Comparison of ENCODE assay signal across 36 cellular contexts in the genomic region with DNA sequence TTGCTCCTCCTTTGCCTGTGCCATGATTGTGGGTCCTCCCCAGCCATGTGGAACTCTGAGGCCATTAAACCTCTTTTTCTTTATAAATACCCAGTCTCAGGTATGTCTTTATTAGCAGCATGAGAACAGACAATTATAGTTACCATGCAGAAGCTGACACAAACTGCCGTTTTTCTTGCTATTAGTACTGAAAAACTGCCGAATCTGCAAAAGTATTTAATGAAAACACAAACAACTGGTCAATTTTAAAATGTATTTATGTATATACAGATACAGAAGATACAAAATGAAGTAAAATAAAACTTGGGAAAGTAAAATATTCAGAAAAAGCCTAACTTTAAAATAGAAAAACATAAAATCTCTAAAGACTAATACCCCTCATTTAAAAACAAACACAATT.
"Had no signal": no experiment of that assay in that cellular context is flagged by ENCODE, and none has a peak within 500 bp of the region (broad histone marks: within the 10 kb centered on the region; RNA-seq: fewer than 3 reads in every experiment).

No MANE protein-coding gene starts in this region.

- H3K4me1 ChIP-seq: adrenal gland, body of pancreas, foreskin keratinocyte, gastrocnemius medialis, heart left ventricle had no signal

- H3K4me3 ChIP-seq: adrenal gland, body of pancreas, esophagus muscularis mucosa, gastrocnemius medialis, heart left ventricle had no signal

- H3K9me3 ChIP-seq: adrenal gland, gastrocnemius medialis had no signal

- H3K27ac Mint-ChIP-seq: activated CD4-positive, alpha-beta memory T cell treated with anti-CD3 and anti-CD28 coated beads for 36 hours; activated CD4-positive, alpha-beta T cell treated with anti-CD3 and anti-CD28 coated beads for 36 hours; activated CD4-positive, alpha-beta T cell treated with anti-CD3 and anti-CD28 coated beads, Interleukin-2, amount 10 ng/mL, durations not matched to agents 24 days and 14 days; activated CD8-positive, alpha-beta memory T cell treated with anti-CD3 and anti-CD28 coated beads, Interleukin-2, amount 10 ng/mL, durations not matched to agents 7 days and 5 days; activated CD8-positive, alpha-beta T cell treated with anti-CD3 and anti-CD28 coated beads, Interleukin-2, amount 10 ng/mL, durations not matched to agents 7 days and 5 days; activated naive CD4-positive, alpha-beta T cell treated with anti-CD3 and anti-CD28 coated beads for 36 hours; activated naive CD4-positive, alpha-beta T cell treated with anti-CD3 and anti-CD28 coated beads, Interleukin-2, amount 50 U/mL, for 24 hours; activated naive CD8-positive, alpha-beta T cell treated with anti-CD3 and anti-CD28 coated beads for 36 hours; activated naive CD8-positive, alpha-beta T cell treated with anti-CD3 and anti-CD28 coated beads, Interleukin-2, amount 50 U/mL, for 24 hours; activated T-helper 1 cell treated with anti-CD3 and anti-CD28 coated beads, Interleukin-12 subunit alpha, Interleukin-12 subunit beta, Interleukin-2, Interleukin-4 antibody, amounts not matched to agents 30 ng/mL and 10 ng/mL and 1 ng/mL, durations not matched to agents 14 hours and 24 hours and 36 hours; activated T-helper 2 cell treated with anti-CD3 and anti-CD28 coated beads, Interferon-gamma antibody, Interleukin-2, Interleukin-4, amounts not matched to agents 10 μg/mL and 5 μg/mL and 100 μg/mL, durations not matched to agents 14 hours and 24 hours and 36 hours; effector memory CD8-positive, alpha-beta T cell; T-helper 17 cell; T-helper 2 cell treated with Interferon-gamma antibody and Interleukin-4, amounts not matched to agents 5 μg/mL and 100 μg/mL, for 36 hours had no signal

- H3K36me3 ChIP-seq: adrenal gland, esophagus muscularis mucosa, gastrocnemius medialis, heart left ventricle had no signal

- DNase-seq: activated CD4-positive, alpha-beta memory T cell treated with anti-CD3 and anti-CD28 coated beads for 36 hours; activated CD4-positive, alpha-beta T cell treated with anti-CD3 and anti-CD28 coated beads for 36 hours; activated CD4-positive, alpha-beta T cell treated with anti-CD3 and anti-CD28 coated beads, Interleukin-2, amount 10 ng/mL, durations not matched to agents 24 days and 14 days; activated CD4-positive, CD25-positive, alpha-beta regulatory T cell; activated CD4-positive, CD25-positive, alpha-beta regulatory T cell treated with anti-CD3 and anti-CD28 coated beads, Interleukin-2, amount 50 U/mL, for 72 hours; activated CD8-positive, alpha-beta memory T cell treated with anti-CD3 and anti-CD28 coated beads, Interleukin-2, amount 10 ng/mL, durations not matched to agents 7 days and 5 days; activated CD8-positive, alpha-beta memory T cell treated with anti-CD3 and anti-CD28 coated beads, Interleukin-2, amount 50 U/mL, for 4 hours; activated CD8-positive, alpha-beta T cell treated with anti-CD3 and anti-CD28 coated beads, Interleukin-2, amount 10 ng/mL, durations not matched to agents 7 days and 5 days; activated effector memory CD4-positive, alpha-beta T cell treated with anti-CD3 and anti-CD28 coated beads, Interleukin-2, amount 50 U/mL, for 16 hours; activated naive CD4-positive, alpha-beta T cell treated with anti-CD3 and anti-CD28 coated beads for 36 hours; activated naive CD8-positive, alpha-beta T cell treated with anti-CD3 and anti-CD28 coated beads for 36 hours; activated naive CD8-positive, alpha-beta T cell treated with anti-CD3 and anti-CD28 coated beads, Interleukin-2, amount 50 U/mL, for 24 hours; activated T-cell treated with anti-CD3 and anti-CD28 coated beads, Interleukin-2, amount 50 U/mL, for 1 hour; activated T-cell treated with anti-CD3 and anti-CD28 coated beads, Interleukin-2, amount 50 U/mL, for 48 hours; adrenal gland; amygdala; aorta; body of pancreas; caudate nucleus; cortex of kidney; dermis blood vessel endothelial cell; effector CD4-positive, alpha-beta T cell; effector memory CD8-positive, alpha-beta T cell; erythroblast; foreskin keratinocyte; gastrocnemius medialis; glutamatergic neuron; heart left ventricle; T-helper 17 cell; T1000 had no signal

- FAIRE-seq: colon had no signal

- H3K9me3 Mint-ChIP-seq: activated T-helper 1 cell treated with anti-CD3 and anti-CD28 coated beads, Interleukin-12 subunit alpha, Interleukin-12 subunit beta, Interleukin-2, Interleukin-4 antibody, amounts not matched to agents 30 ng/mL and 10 ng/mL and 1 ng/mL, durations not matched to agents 14 hours and 24 hours and 36 hours had no signal

- H3K36me3 Mint-ChIP-seq: activated naive CD4-positive, alpha-beta T cell treated with anti-CD3 and anti-CD28 coated beads, Interleukin-2, amount 50 U/mL, for 24 hours had no signal

- H3K4me1 Mint-ChIP-seq: activated CD4-positive, alpha-beta T cell treated with anti-CD3 and anti-CD28 coated beads for 36 hours; activated CD4-positive, alpha-beta T cell treated with anti-CD3 and anti-CD28 coated beads, Interleukin-2, amount 10 ng/mL, durations not matched to agents 24 days and 14 days; activated CD8-positive, alpha-beta memory T cell treated with anti-CD3 and anti-CD28 coated beads, Interleukin-2, amount 10 ng/mL, durations not matched to agents 7 days and 5 days; activated naive CD4-positive, alpha-beta T cell treated with anti-CD3 and anti-CD28 coated beads, Interleukin-2, amount 50 U/mL, for 24 hours; activated naive CD8-positive, alpha-beta T cell treated with anti-CD3 and anti-CD28 coated beads for 36 hours; activated naive CD8-positive, alpha-beta T cell treated with anti-CD3 and anti-CD28 coated beads, Interleukin-2, amount 50 U/mL, for 24 hours; T-helper 17 cell had no signal

- H3K4me3 Mint-ChIP-seq: activated CD4-positive, alpha-beta memory T cell treated with anti-CD3 and anti-CD28 coated beads for 36 hours; activated CD4-positive, alpha-beta T cell treated with anti-CD3 and anti-CD28 coated beads for 36 hours; activated CD4-positive, alpha-beta T cell treated with anti-CD3 and anti-CD28 coated beads, Interleukin-2, amount 10 ng/mL, durations not matched to agents 24 days and 14 days; activated CD8-positive, alpha-beta memory T cell treated with anti-CD3 and anti-CD28 coated beads, Interleukin-2, amount 10 ng/mL, durations not matched to agents 7 days and 5 days; activated CD8-positive, alpha-beta T cell treated with anti-CD3 and anti-CD28 coated beads, Interleukin-2, amount 10 ng/mL, durations not matched to agents 7 days and 5 days; activated naive CD4-positive, alpha-beta T cell treated with anti-CD3 and anti-CD28 coated beads for 36 hours; activated naive CD4-positive, alpha-beta T cell treated with anti-CD3 and anti-CD28 coated beads, Interleukin-2, amount 50 U/mL, for 24 hours; activated naive CD8-positive, alpha-beta T cell treated with anti-CD3 and anti-CD28 coated beads for 36 hours; activated naive CD8-positive, alpha-beta T cell treated with anti-CD3 and anti-CD28 coated beads, Interleukin-2, amount 50 U/mL, for 24 hours; activated T-helper 1 cell treated with anti-CD3 and anti-CD28 coated beads, Interleukin-12 subunit alpha, Interleukin-12 subunit beta, Interleukin-2, Interleukin-4 antibody, amounts not matched to agents 30 ng/mL and 10 ng/mL and 1 ng/mL, durations not matched to agents 14 hours and 24 hours and 36 hours; effector memory CD8-positive, alpha-beta T cell; T-helper 17 cell; T-helper 2 cell treated with Interferon-gamma antibody and Interleukin-4, amounts not matched to agents 5 μg/mL and 100 μg/mL, for 36 hours had no signal

- H3K27me3 ChIP-seq: adrenal gland, body of pancreas, esophagus muscularis mucosa, foreskin keratinocyte, gastrocnemius medialis, heart left ventricle had no signal

- ATAC-seq: activated CD4-positive, alpha-beta T cell treated with anti-CD3 and anti-CD28 coated beads for 36 hours; activated CD8-positive, alpha-beta memory T cell treated with anti-CD3 and anti-CD28 coated beads, Interleukin-2, amount 10 ng/mL, durations not matched to agents 7 days and 5 days; activated CD8-positive, alpha-beta T cell treated with anti-CD3 and anti-CD28 coated beads, Interleukin-2, amount 10 ng/mL, durations not matched to agents 7 days and 5 days; activated naive CD8-positive, alpha-beta T cell treated with anti-CD3 and anti-CD28 coated beads, Interleukin-2, amount 50 U/mL, for 24 hours; body of pancreas; effector memory CD8-positive, alpha-beta T cell; foreskin keratinocyte; gastrocnemius medialis; heart left ventricle; T-helper 17 cell had no signal

- H3K27me3 Mint-ChIP-seq: activated CD4-positive, alpha-beta memory T cell treated with anti-CD3 and anti-CD28 coated beads for 36 hours; activated CD4-positive, alpha-beta T cell treated with anti-CD3 and anti-CD28 coated beads for 36 hours; activated CD4-positive, alpha-beta T cell treated with anti-CD3 and anti-CD28 coated beads, Interleukin-2, amount 10 ng/mL, durations not matched to agents 24 days and 14 days; activated CD8-positive, alpha-beta memory T cell treated with anti-CD3 and anti-CD28 coated beads, Interleukin-2, amount 10 ng/mL, durations not matched to agents 7 days and 5 days; activated naive CD4-positive, alpha-beta T cell treated with anti-CD3 and anti-CD28 coated beads, Interleukin-2, amount 50 U/mL, for 24 hours; activated naive CD8-positive, alpha-beta T cell treated with anti-CD3 and anti-CD28 coated beads for 36 hours; activated naive CD8-positive, alpha-beta T cell treated with anti-CD3 and anti-CD28 coated beads, Interleukin-2, amount 50 U/mL, for 24 hours; effector memory CD8-positive, alpha-beta T cell; T-helper 17 cell had no signal

- H3K27ac ChIP-seq: adrenal gland, body of pancreas, esophagus muscularis mucosa, foreskin keratinocyte, gastrocnemius medialis, heart left ventricle had no signal
